Comparison of ENCODE assay signal across 10 cellular contexts in the genomic region with DNA sequence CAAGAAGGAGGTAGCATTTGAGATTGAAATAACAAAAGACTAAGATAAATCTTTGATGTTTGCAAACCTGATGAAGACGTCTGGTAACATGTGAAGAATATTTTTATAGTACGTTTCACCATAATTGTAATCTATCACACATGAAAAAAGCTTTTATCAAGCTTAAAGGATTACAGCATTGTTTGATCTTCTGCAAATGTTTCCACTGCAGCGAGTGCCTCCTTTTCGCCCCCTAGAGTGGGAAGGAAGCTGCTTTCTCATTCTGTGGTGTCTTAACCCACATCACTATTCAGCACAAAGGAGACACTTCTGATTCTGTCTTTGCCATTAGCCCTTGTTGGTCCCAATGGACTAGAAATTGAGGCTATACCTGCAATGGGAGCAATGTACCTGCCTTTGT. TPM values are rescaled to one million over a fixed set of nuclear protein-coding genes. Genes with fewer than 3 reads are reported as not detected.
DNase-seq lines count a peak whose midpoint lies in the region; ATAC-seq and TF ChIP-seq lines count a peak whose summit lies in the region.
"Had no signal": no experiment of that assay in that cellular context is flagged by ENCODE, and none has a peak within 500 bp of the region (broad histone marks: within the 10 kb centered on the region; RNA-seq: fewer than 3 reads in every experiment).

No MANE protein-coding gene starts in this region.

- peaks cover 27% of the 10 kb centered on the region for H3K4me1 Mint-ChIP-seq in activated naive CD8-positive, alpha-beta T cell (ENCODE audit: low read depth)
- peaks cover 31% of the 10 kb centered on the region for H3K4me1 Mint-ChIP-seq in activated naive CD8-positive, alpha-beta T cell treated with anti-CD3 and anti-CD28 coated beads for 36 hours
- H3K4me1 Mint-ChIP-seq in WTC11 = peaks cover 54% of the 10 kb centered on the region
- H3K4me1 Mint-ChIP-seq in stimulated activated naive CD8-positive, alpha-beta T cell treated with anti-CD3 and anti-CD28 coated beads, Interleukin-15, amount 100 ng/mL, for 72 hours = peaks cover 29% of the 10 kb centered on the region

- no peaks in the 10 kb centered on the region for H3K27me3 Mint-ChIP-seq in activated naive CD8-positive, alpha-beta T cell
- H3K27me3 Mint-ChIP-seq in activated naive CD8-positive, alpha-beta T cell treated with anti-CD3 and anti-CD28 coated beads for 36 hours = no peaks in the 10 kb centered on the region
- H3K27me3 Mint-ChIP-seq in WTC11 (ENCODE audit: low read depth) = no peaks in the 10 kb centered on the region
- H3K27me3 Mint-ChIP-seq in stimulated activated naive CD8-positive, alpha-beta T cell treated with anti-CD3 and anti-CD28 coated beads, Interleukin-15, amount 100 ng/mL, for 72 hours = no peaks in the 10 kb centered on the region
- H3K27me3 Mint-ChIP-seq: CD8-positive, alpha-beta memory T cell had no signal

- no peaks in the 10 kb centered on the region for H3K36me3 Mint-ChIP-seq in activated naive CD8-positive, alpha-beta T cell
- H3K36me3 Mint-ChIP-seq in activated naive CD8-positive, alpha-beta T cell treated with anti-CD3 and anti-CD28 coated beads for 36 hours = no peaks in the 10 kb centered on the region
- no peaks in the 10 kb centered on the region for H3K36me3 Mint-ChIP-seq in WTC11

- H3K9me3 Mint-ChIP-seq in activated naive CD8-positive, alpha-beta T cell (ENCODE audit: low read depth) = no peaks in the 10 kb centered on the region
- H3K9me3 Mint-ChIP-seq in activated naive CD8-positive, alpha-beta T cell treated with anti-CD3 and anti-CD28 coated beads for 36 hours = no peaks in the 10 kb centered on the region
- H3K9me3 Mint-ChIP-seq in WTC11 = no peaks in the 10 kb centered on the region
- H3K9me3 Mint-ChIP-seq in stimulated activated naive CD8-positive, alpha-beta T cell treated with anti-CD3 and anti-CD28 coated beads, Interleukin-15, amount 100 ng/mL, for 72 hours = no peaks in the 10 kb centered on the region
- H3K9me3 Mint-ChIP-seq: CD8-positive, alpha-beta memory T cell had no signal

- peak overlapping the region; percentile 70 for H3K27ac Mint-ChIP-seq in activated naive CD8-positive, alpha-beta T cell
- no peak overlapping the region for H3K27ac Mint-ChIP-seq in activated naive CD8-positive, alpha-beta T cell treated with anti-CD3 and anti-CD28 coated beads for 36 hours
- H3K27ac Mint-ChIP-seq in WTC11 = peak overlapping the region; percentile 79; the same call in 1 of the 2 replicates
- H3K27ac Mint-ChIP-seq in stimulated activated naive CD8-positive, alpha-beta T cell treated with anti-CD3 and anti-CD28 coated beads, Interleukin-15, amount 100 ng/mL, for 72 hours = no peak overlapping the region

- H3K4me3 Mint-ChIP-seq in activated naive CD8-positive, alpha-beta T cell = no peak overlapping the region
- no peak overlapping the region for H3K4me3 Mint-ChIP-seq in activated naive CD8-positive, alpha-beta T cell treated with anti-CD3 and anti-CD28 coated beads for 36 hours
- H3K4me3 Mint-ChIP-seq in WTC11 = peak overlapping the region; percentile 12; the same call in 1 of the 2 replicates
- H3K4me3 Mint-ChIP-seq in stimulated activated naive CD8-positive, alpha-beta T cell treated with anti-CD3 and anti-CD28 coated beads, Interleukin-15, amount 100 ng/mL, for 72 hours = no peak overlapping the region
- H3K4me3 Mint-ChIP-seq: CD8-positive, alpha-beta memory T cell had no signal

- peak; percentile 87 for ATAC-seq in WTC11
- peak; percentile 82 for ATAC-seq in stimulated activated naive CD8-positive, alpha-beta T cell treated with anti-CD3 and anti-CD28 coated beads, Interleukin-15, amount 100 ng/mL, for 72 hours

- DNase-seq in activated naive CD8-positive, alpha-beta T cell treated with anti-CD3 and anti-CD28 coated beads for 36 hours = no peak
- peak; percentile 21 for DNase-seq in WTC11 (ENCODE audit: low spot score)
- DNase-seq in fibroblast of mammary gland (ENCODE audit: low read depth) = no peak
- peak in 1 of 2 donors; percentile 28 for DNase-seq in stimulated activated naive CD8-positive, alpha-beta T cell treated with anti-CD3 and anti-CD28 coated beads, Interleukin-15, amount 100 ng/mL, for 72 hours
- no peak for DNase-seq in midbrain (lab: John Stamatoyannopoulos, UW)
- no peak for DNase-seq in SK-N-DZ (ENCODE audit: low spot score)
- DNase-seq in NCI-H1436 treated with DMSO at 0.1 percent for 48 hours (lab: John Stamatoyannopoulos, UW) = no peak
- DNase-seq: NCI-H2081 had no signal

- H3K4me3 ChIP-seq in fibroblast of mammary gland (ENCODE audit: control insufficient read depth, low read depth, low read length) = no peak overlapping the region

- POLR2A ChIA-PET in WTC11 (lab: Charles Lee) = interaction anchor here (0.5 to 0.6 kb wide), 2 partner anchors 81 to 1265 kb away, joined by 3 read pairs; no protein-coding TSS in a partner anchor

- CTCF ChIA-PET in WTC11 (lab: Charles Lee) = interaction anchor here (0.6 to 2.9 kb wide), 12 partner anchors 8 to 439 kb away, joined by 3 to 35 read pairs (median 4); a partner anchor contains a TSS

- no peak for TF ChIP-seq CTCF in WTC11 (IDR thresholded peaks at IDR 0.05)
- peak; percentile 38 for TF ChIP-seq CTCF in fibroblast of mammary gland (conservative IDR thresholded peaks at IDR 0.05; ENCODE audit: control insufficient read depth, insufficient read depth, low read depth, low read length)

TF ChIP-seq in WTC11, 78 proteins besides CTCF, POLR2A, EP300 and RAD21:
- TF ChIP-seq, protein P1, sequence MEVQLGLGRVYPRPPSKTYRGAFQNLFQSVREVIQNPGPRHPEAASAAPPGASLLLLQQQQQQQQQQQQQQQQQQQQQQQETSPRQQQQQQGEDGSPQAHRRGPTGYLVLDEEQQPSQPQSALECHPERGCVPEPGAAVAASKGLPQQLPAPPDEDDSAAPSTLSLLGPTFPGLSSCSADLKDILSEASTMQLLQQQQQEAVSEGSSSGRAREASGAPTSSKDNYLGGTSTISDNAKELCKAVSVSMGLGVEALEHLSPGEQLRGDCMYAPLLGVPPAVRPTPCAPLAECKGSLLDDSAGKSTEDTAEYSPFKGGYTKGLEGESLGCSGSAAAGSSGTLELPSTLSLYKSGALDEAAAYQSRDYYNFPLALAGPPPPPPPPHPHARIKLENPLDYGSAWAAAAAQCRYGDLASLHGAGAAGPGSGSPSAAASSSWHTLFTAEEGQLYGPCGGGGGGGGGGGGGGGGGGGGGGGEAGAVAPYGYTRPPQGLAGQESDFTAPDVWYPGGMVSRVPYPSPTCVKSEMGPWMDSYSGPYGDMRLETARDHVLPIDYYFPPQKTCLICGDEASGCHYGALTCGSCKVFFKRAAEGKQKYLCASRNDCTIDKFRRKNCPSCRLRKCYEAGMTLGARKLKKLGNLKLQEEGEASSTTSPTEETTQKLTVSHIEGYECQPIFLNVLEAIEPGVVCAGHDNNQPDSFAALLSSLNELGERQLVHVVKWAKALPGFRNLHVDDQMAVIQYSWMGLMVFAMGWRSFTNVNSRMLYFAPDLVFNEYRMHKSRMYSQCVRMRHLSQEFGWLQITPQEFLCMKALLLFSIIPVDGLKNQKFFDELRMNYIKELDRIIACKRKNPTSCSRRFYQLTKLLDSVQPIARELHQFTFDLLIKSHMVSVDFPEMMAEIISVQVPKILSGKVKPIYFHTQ (CRISPR knock-in tag; IDR thresholded peaks at IDR 0.05) = no peak
- no peak for TF ChIP-seq TEAD1 (CRISPR knock-in tag; IDR thresholded peaks at IDR 0.05)
TF ChIP-seq in WTC11: peak in this region for 0.

RNA-seq across cellular contexts. Expression of a gene that starts 46.0 kb away (rescaled TPM):
- 10 to 100 TPM; 39.8 to 40.2 TPM for total RNA-seq in activated naive CD8-positive, alpha-beta T cell treated with anti-CD3 and anti-CD28 coated beads for 36 hours
- total RNA-seq in WTC11 (2021) = 0.50 to 1.1 TPM (median 0.81 TPM) in 3 replicates
- polyA plus RNA-seq in SK-N-DZ (2014; cell fraction: cytosol; rRNA removed) = 0.86 TPM in 1 of 2 replicates, not detected in the other
- polyA plus RNA-seq in SK-N-DZ (2014; cell fraction: nucleus; rRNA removed) = 0.10 TPM in 1 of 2 replicates, not detected in the other

Comparison
In these comparisons a context has a peak if more than half of its experiments do, and no peak if none do; other contexts are left out.
1. H3K27ac Mint-ChIP-seq: peak in activated naive CD8-positive, alpha-beta T cell (single experiment) and WTC11 (single experiment); none in activated naive CD8-positive, alpha-beta T cell treated with anti-CD3 and anti-CD28 coated beads for 36 hours (single experiment) and stimulated activated naive CD8-positive, alpha-beta T cell treated with anti-CD3 and anti-CD28 coated beads, Interleukin-15, amount 100 ng/mL, for 72 hours (0 of 2).
2. RNA of a gene that starts 46.0 kb away (total RNA-seq): 39.8 to 40.2 TPM in activated naive CD8-positive, alpha-beta T cell treated with anti-CD3 and anti-CD28 coated beads for 36 hours; 0.50 to 1.1 TPM in WTC11; every median in the first group is over 10 times any median in the second.